In genomic region chr6:95577317-95578105, GRCh38 we compare ENCODE assay signal across 1 cellular context.
TF ChIP-seq lines count a peak whose summit lies in the region.

MANEA (plus strand) TSS chr6:95577535; CDS start chr6:95586440, 8,905 bp downstream.

TF ChIP-seq in SK-N-SH, 30 proteins besides CTCF, POLR2A, EP300 and RAD21 (continued from another document):
- TF ChIP-seq IRF3 (IDR thresholded peaks at IDR 0.05; ENCODE audit: low read depth, low read length) (no peak), RXRA (IDR thresholded peaks at IDR 0.05; ENCODE audit: borderline replicate concordance, low read depth) (no peak), ZBTB33 (IDR thresholded peaks at IDR 0.05; ENCODE audit: borderline replicate concordance, low read depth) (no peak), SIN3A (IDR thresholded peaks at IDR 0.05; ENCODE audit: borderline replicate concordance, low read depth, low read length) (peak; percentile 50; the same call in 1 of the 2 replicates)
